In genomic region chr12:113266106-113266895, GRCh38 we compare ENCODE assay signal across 18 cellular contexts.
"Had no signal": no experiment of that assay in that cellular context is flagged by ENCODE, and none has a peak within 500 bp of the region (broad histone marks: within the 10 kb centered on the region; RNA-seq: fewer than 3 reads in every experiment).

No MANE protein-coding gene starts in this region.

- H3K4me3 ChIP-seq: body of pancreas, colonic mucosa, lower lobe of right lung, SJSA1, suprapubic skin, upper lobe of left lung had no signal

- ATAC-seq: body of pancreas, foreskin keratinocyte, lower lobe of right lung had no signal

- H3K9me3 Mint-ChIP-seq: activated B cell treated with CpG ODN at 0.5 μM for 24 hours, mesothelial cell of epicardium had no signal

- H3K27ac ChIP-seq: body of pancreas, colonic mucosa, foreskin keratinocyte, lower lobe of right lung, SJSA1, suprapubic skin, upper lobe of left lung had no signal

- H3K4me3 Mint-ChIP-seq: activated B cell treated with CpG ODN at 0.5 μM for 24 hours, mesothelial cell of epicardium had no signal

- H3K27me3 ChIP-seq: body of pancreas, colonic mucosa, foreskin keratinocyte, SJSA1, suprapubic skin, upper lobe of left lung had no signal

- H3K9me3 ChIP-seq: body of pancreas, colonic mucosa, lower lobe of right lung, SJSA1, suprapubic skin, upper lobe of left lung had no signal

- H3K4me1 ChIP-seq: colonic mucosa, SJSA1 had no signal

- H3K27ac Mint-ChIP-seq: activated B cell treated with CpG ODN at 0.5 μM for 24 hours, mesothelial cell of epicardium had no signal

- H3K36me3 ChIP-seq: SJSA1 had no signal

- DNase-seq: activated B cell treated with CpG ODN at 0.5 μM for 24 hours; activated CD4-positive, alpha-beta T cell treated with anti-CD3 and anti-CD28 coated beads, Interleukin-2, amount 50 U/mL, for 1 hour; activated naive CD4-positive, alpha-beta T cell treated with Interleukin-2 at 50 U/mL for 16 hours; amniotic stem cell; body of pancreas; caudate nucleus; colonic mucosa; foreskin keratinocyte; glutamatergic neuron; lower lobe of right lung; retina; stimulated activated CD4-positive, alpha-beta T cell treated with anti-CD3 and anti-CD28 coated beads, Interleukin-4, amount 100 ng/mL, for 1 hour; stimulated activated naive CD4-positive, alpha-beta T cell treated with Interleukin-2 at 50 U/mL for 16 hours; T-helper 2 cell; upper lobe of left lung had no signal

- H3K27me3 Mint-ChIP-seq: activated B cell treated with CpG ODN at 0.5 μM for 24 hours had no signal
